ENCODE assay signal across 16 cellular contexts in genomic region chr15:62900071-62900812, GRCh38.
DNase-seq lines count a peak whose midpoint lies in the region; ATAC-seq and TF ChIP-seq lines count a peak whose summit lies in the region.
"Had no signal": no experiment of that assay in that cellular context is flagged by ENCODE, and none has a peak within 500 bp of the region (broad histone marks: within the 10 kb centered on the region; RNA-seq: fewer than 3 reads in every experiment).

No MANE protein-coding gene starts in this region.

- H3K79me2 ChIP-seq in neural progenitor cell (ENCODE audit: low read depth) = no peaks in the 10 kb centered on the region

- ATAC-seq in Right ventricle myocardium inferior (no peak), aorta (ENCODE audit: low FRiP score) (no peak), body of pancreas (no peak)
- ATAC-seq: activated CD4-positive, alpha-beta T cell treated with anti-CD3 and anti-CD28 coated beads for 36 hours; activated T-cell treated with anti-CD3 and anti-CD28 coated beads, Interleukin-2, amount 50 U/mL, for 4 hours; foreskin keratinocyte; sciatic nerve; T-cell had no signal

- WGBS in aorta, 2 donors = 40 to 45% methylated on average over 11 of the region's 11 CpGs
- 71 to 79% methylated on average over 11 of the region's 11 CpGs for WGBS in body of pancreas, 2 donors

- H3K4me3 Mint-ChIP-seq in chondrocyte (ENCODE audit: unreplicated experiment) (no peak overlapping the region), neural progenitor cell (peak overlapping the region; percentile 38)
- H3K4me3 Mint-ChIP-seq in T-helper 2 cell treated with Interferon-gamma antibody and Interleukin-4, amounts not matched to agents 5 μg/mL and 100 μg/mL, for 36 hours = no peak overlapping the region
- H3K4me3 Mint-ChIP-seq: activated CD4-positive, alpha-beta T cell treated with anti-CD3 and anti-CD28 coated beads for 36 hours; activated T-cell treated with anti-CD3 and anti-CD28 coated beads, Interleukin-2, amount 50 U/mL, for 4 hours; T-cell had no signal

- H3K4me1 Mint-ChIP-seq in chondrocyte (ENCODE audit: low read depth) (peaks cover 60% of the 10 kb centered on the region), neural progenitor cell (peaks cover 87% of the 10 kb centered on the region)
- no peaks in the 10 kb centered on the region for H3K4me1 Mint-ChIP-seq in T-helper 2 cell treated with Interferon-gamma antibody and Interleukin-4, amounts not matched to agents 5 μg/mL and 100 μg/mL, for 36 hours (ENCODE audit: low read depth)
- H3K4me1 Mint-ChIP-seq: activated CD4-positive, alpha-beta T cell treated with anti-CD3 and anti-CD28 coated beads for 36 hours; T-cell had no signal

- H3K27me3 ChIP-seq in neural progenitor cell = no peaks in the 10 kb centered on the region
- H3K27me3 ChIP-seq in aorta (ENCODE audit: control insufficient read depth in 1 of 2, insufficient read depth in 2 of 2, low read length in 1 of 2) = no peaks in the 10 kb centered on the region
- no peaks in the 10 kb centered on the region for H3K27me3 ChIP-seq in body of pancreas
- H3K27me3 ChIP-seq: foreskin keratinocyte had no signal

- H3K9me3 ChIP-seq in neural progenitor cell (ENCODE audit: low read depth) (no peaks in the 10 kb centered on the region), aorta (ENCODE audit: control insufficient read depth, low read length) (no peaks in the 10 kb centered on the region), body of pancreas (no peaks in the 10 kb centered on the region)

- no peak overlapping the region for H2AFZ ChIP-seq in neural progenitor cell (replicated peaks)

- no peaks in the 10 kb centered on the region for H4K20me1 ChIP-seq in neural progenitor cell (ENCODE audit: low read depth)

- H3K4me1 ChIP-seq in neural progenitor cell = peaks cover 61% of the 10 kb centered on the region
- H3K4me1 ChIP-seq in aorta (ENCODE audit: control insufficient read depth in 1 of 2, insufficient read depth in 2 of 2, low read length in 2 of 2) = peaks cover 2 to 3% of the 10 kb centered on the region in 2 donors
- peaks cover 63% of the 10 kb centered on the region for H3K4me1 ChIP-seq in body of pancreas

- TF ChIP-seq POLR2A in erythroblast (IDR thresholded peaks at IDR 0.05; ENCODE audit: low read length) = no peak
- TF ChIP-seq POLR2A in body of pancreas (IDR thresholded peaks at IDR 0.05) = no peak

- H3K36me3 Mint-ChIP-seq in chondrocyte (ENCODE audit: low read depth) (no peaks in the 10 kb centered on the region), neural progenitor cell (no peaks in the 10 kb centered on the region)
- H3K36me3 Mint-ChIP-seq in T-helper 2 cell treated with Interferon-gamma antibody and Interleukin-4, amounts not matched to agents 5 μg/mL and 100 μg/mL, for 36 hours (ENCODE audit: low read depth) = no peaks in the 10 kb centered on the region
- H3K36me3 Mint-ChIP-seq: T-cell had no signal

- TF ChIP-seq CTCF in chondrocyte (IDR thresholded peaks at IDR 0.05) = no peak
- TF ChIP-seq CTCF in neural progenitor cell (IDR thresholded peaks at IDR 0.05) = no peak
- TF ChIP-seq CTCF in body of pancreas (IDR thresholded peaks at IDR 0.05) = no peak

- H3F3A ChIP-seq in neural progenitor cell (ENCODE audit: low read depth) = no peaks in the 10 kb centered on the region

- no peaks in the 10 kb centered on the region for H3K9me3 Mint-ChIP-seq in chondrocyte (ENCODE audit: low read depth)
- no peaks in the 10 kb centered on the region for H3K9me3 Mint-ChIP-seq in neural progenitor cell
- no peaks in the 10 kb centered on the region for H3K9me3 Mint-ChIP-seq in T-helper 2 cell treated with Interferon-gamma antibody and Interleukin-4, amounts not matched to agents 5 μg/mL and 100 μg/mL, for 36 hours
- H3K9me3 Mint-ChIP-seq: activated T-cell treated with anti-CD3 and anti-CD28 coated beads, Interleukin-2, amount 50 U/mL, for 4 hours; T-cell had no signal

- H3K9ac ChIP-seq in neural progenitor cell = no peak overlapping the region

- no peaks in the 10 kb centered on the region for H3K27me3 Mint-ChIP-seq in chondrocyte (ENCODE audit: low read depth)
- H3K27me3 Mint-ChIP-seq in neural progenitor cell (ENCODE audit: insufficient read depth, low read depth) = peaks cover 6% of the 10 kb centered on the region
- no peaks in the 10 kb centered on the region for H3K27me3 Mint-ChIP-seq in T-helper 2 cell treated with Interferon-gamma antibody and Interleukin-4, amounts not matched to agents 5 μg/mL and 100 μg/mL, for 36 hours (ENCODE audit: low read depth)

- no peak overlapping the region for H3K4me3 ChIP-seq in neural progenitor cell
- no peak overlapping the region for H3K4me3 ChIP-seq in aorta (ENCODE audit: low read length in 2 of 2)
- H3K4me3 ChIP-seq in body of pancreas = no peak overlapping the region
- H3K4me3 ChIP-seq: dorsolateral prefrontal cortex had no signal

- H3K4me2 ChIP-seq in neural progenitor cell = no peak overlapping the region

- H3K36me3 ChIP-seq in neural progenitor cell (no peaks in the 10 kb centered on the region), aorta (ENCODE audit: control insufficient read depth in 1 of 2, insufficient read depth in 2 of 2, low read length in 1 of 2) (no peaks in the 10 kb centered on the region), body of pancreas (replicated peaks in 1 of 2; ENCODE audit: insufficient read depth in 1 of 2, low read depth in 2 of 2) (no peaks in the 10 kb centered on the region)

- no peak overlapping the region for H3K27ac ChIP-seq in neural progenitor cell
- H3K27ac ChIP-seq in aorta (ENCODE audit: low read depth in 1 of 2, low read length in 2 of 2) = peak overlapping the region; percentile 58 to 73
- peak overlapping the region in 2 of 4 donors; percentile 90 for H3K27ac ChIP-seq in body of pancreas
- H3K27ac ChIP-seq: dorsolateral prefrontal cortex, foreskin keratinocyte had no signal

- intact Hi-C loops in Right ventricle myocardium inferior (cut with DNase I) (loop anchor here (5.0 kb wide), 1 partner anchor 57 kb away; no protein-coding TSS in a partner anchor), cardiac septum (cut with DNase I) (no loop called here), aorta (cut with DNase I) (no loop called here), body of pancreas (cut with DNase I) (no loop called here)

- H3K27ac Mint-ChIP-seq in chondrocyte (ENCODE audit: unreplicated experiment) (peak overlapping the region; percentile 77), neural progenitor cell (peak overlapping the region; percentile 81)
- no peak overlapping the region for H3K27ac Mint-ChIP-seq in T-helper 2 cell treated with Interferon-gamma antibody and Interleukin-4, amounts not matched to agents 5 μg/mL and 100 μg/mL, for 36 hours
- H3K27ac Mint-ChIP-seq: activated CD4-positive, alpha-beta T cell treated with anti-CD3 and anti-CD28 coated beads for 36 hours; T-cell had no signal

- DNase-seq in Right ventricle myocardium inferior (ENCODE audit: missing footprints) (peak; percentile 57), cardiac septum (ENCODE audit: low spot score) (no peak), chondrocyte (ENCODE audit: low spot score) (no peak), neural progenitor cell (ENCODE audit: low spot score) (no peak), aorta (no peak), erythroblast (lab: John Stamatoyannopoulos, UW) (no peak), body of pancreas (no peak)
- no peak for DNase-seq in T-helper 2 cell treated with Interferon-gamma antibody and Interleukin-4, amounts not matched to agents 5 μg/mL and 100 μg/mL, for 36 hours (ENCODE audit: low spot score)
- DNase-seq: activated CD4-positive, alpha-beta T cell treated with anti-CD3 and anti-CD28 coated beads for 36 hours; activated T-cell treated with anti-CD3 and anti-CD28 coated beads, Interleukin-2, amount 50 U/mL, for 4 hours; amniotic stem cell; dorsolateral prefrontal cortex; NCI-H2107; T-cell had no signal
